ENCODE assay signal across 1 cellular context in the genomic region with DNA sequence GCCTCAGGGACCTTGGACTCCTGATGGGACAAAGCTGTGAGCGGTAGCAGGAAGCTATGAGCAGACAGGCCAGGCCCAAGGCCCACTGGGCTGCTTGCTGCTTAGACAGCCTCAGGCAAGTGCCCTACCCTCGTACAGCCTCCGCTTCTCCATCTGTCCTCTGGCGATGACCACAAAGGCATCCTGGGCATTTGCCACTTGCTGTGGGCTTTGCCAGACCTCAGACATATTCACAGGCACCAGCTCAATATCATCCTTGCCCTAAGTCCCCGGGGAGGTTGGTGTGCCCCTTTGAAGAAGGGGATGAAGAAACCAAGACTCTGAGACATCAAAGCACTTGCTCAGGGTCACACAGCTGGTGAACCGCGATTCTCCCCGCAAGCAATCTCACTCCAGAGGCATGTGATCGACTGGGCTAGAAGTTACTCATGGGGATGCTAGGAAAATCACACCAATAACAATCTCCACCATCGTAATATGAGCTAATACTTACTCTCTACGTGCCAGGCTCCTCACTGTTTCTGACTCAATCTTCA.
TF ChIP-seq lines count a peak whose summit lies in the region.

No MANE protein-coding gene starts in this region.

TF ChIP-seq in HepG2, 621 proteins besides CTCF, POLR2A, EP300 and RAD21 (continued from another document):
- TF ChIP-seq ZSCAN30 (CRISPR knock-in tag; IDR thresholded peaks at IDR 0.05) (no peak), KDM6A (CRISPR knock-in tag; IDR thresholded peaks at IDR 0.05; ENCODE audit: low read depth) (no peak), MXD1 (CRISPR knock-in tag; IDR thresholded peaks at IDR 0.05) (0 out of 2 replicates have a peak, but pooled peaks have one; percentile 38), ZZZ3 (CRISPR knock-in tag; IDR thresholded peaks at IDR 0.05; ENCODE audit: borderline replicate concordance) (no peak), GFI1 (CRISPR knock-in tag; IDR thresholded peaks at IDR 0.05; ENCODE audit: borderline replicate concordance) (no peak), PATZ1 (CRISPR knock-in tag; IDR thresholded peaks at IDR 0.05) (no peak), HNF4A (CRISPR knock-in tag; IDR thresholded peaks at IDR 0.05) (peak; percentile 73; the same call in 1 of the 2 replicates), ZNF572 (CRISPR knock-in tag; IDR thresholded peaks at IDR 0.05) (peak; percentile 52; the same call in 1 of the 2 replicates), HDAC2 (CRISPR knock-in tag; IDR thresholded peaks at IDR 0.05) (no peak), ZSCAN12 (CRISPR knock-in tag; IDR thresholded peaks at IDR 0.05) (no peak), SP140L (CRISPR knock-in tag; IDR thresholded peaks at IDR 0.05; ENCODE audit: borderline replicate concordance) (no peak), ZFP37 (CRISPR knock-in tag; IDR thresholded peaks at IDR 0.05; ENCODE audit: borderline replicate concordance) (no peak), BORCS8-MEF2B (CRISPR knock-in tag; IDR thresholded peaks at IDR 0.05) (0 out of 2 replicates have a peak, but pooled peaks have one; percentile 51)
- TF ChIP-seq, protein P1, sequence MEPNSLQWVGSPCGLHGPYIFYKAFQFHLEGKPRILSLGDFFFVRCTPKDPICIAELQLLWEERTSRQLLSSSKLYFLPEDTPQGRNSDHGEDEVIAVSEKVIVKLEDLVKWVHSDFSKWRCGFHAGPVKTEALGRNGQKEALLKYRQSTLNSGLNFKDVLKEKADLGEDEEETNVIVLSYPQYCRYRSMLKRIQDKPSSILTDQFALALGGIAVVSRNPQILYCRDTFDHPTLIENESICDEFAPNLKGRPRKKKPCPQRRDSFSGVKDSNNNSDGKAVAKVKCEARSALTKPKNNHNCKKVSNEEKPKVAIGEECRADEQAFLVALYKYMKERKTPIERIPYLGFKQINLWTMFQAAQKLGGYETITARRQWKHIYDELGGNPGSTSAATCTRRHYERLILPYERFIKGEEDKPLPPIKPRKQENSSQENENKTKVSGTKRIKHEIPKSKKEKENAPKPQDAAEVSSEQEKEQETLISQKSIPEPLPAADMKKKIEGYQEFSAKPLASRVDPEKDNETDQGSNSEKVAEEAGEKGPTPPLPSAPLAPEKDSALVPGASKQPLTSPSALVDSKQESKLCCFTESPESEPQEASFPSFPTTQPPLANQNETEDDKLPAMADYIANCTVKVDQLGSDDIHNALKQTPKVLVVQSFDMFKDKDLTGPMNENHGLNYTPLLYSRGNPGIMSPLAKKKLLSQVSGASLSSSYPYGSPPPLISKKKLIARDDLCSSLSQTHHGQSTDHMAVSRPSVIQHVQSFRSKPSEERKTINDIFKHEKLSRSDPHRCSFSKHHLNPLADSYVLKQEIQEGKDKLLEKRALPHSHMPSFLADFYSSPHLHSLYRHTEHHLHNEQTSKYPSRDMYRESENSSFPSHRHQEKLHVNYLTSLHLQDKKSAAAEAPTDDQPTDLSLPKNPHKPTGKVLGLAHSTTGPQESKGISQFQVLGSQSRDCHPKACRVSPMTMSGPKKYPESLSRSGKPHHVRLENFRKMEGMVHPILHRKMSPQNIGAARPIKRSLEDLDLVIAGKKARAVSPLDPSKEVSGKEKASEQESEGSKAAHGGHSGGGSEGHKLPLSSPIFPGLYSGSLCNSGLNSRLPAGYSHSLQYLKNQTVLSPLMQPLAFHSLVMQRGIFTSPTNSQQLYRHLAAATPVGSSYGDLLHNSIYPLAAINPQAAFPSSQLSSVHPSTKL (CRISPR knock-in tag; IDR thresholded peaks at IDR 0.05) = no peak
- TF ChIP-seq, protein P2, sequence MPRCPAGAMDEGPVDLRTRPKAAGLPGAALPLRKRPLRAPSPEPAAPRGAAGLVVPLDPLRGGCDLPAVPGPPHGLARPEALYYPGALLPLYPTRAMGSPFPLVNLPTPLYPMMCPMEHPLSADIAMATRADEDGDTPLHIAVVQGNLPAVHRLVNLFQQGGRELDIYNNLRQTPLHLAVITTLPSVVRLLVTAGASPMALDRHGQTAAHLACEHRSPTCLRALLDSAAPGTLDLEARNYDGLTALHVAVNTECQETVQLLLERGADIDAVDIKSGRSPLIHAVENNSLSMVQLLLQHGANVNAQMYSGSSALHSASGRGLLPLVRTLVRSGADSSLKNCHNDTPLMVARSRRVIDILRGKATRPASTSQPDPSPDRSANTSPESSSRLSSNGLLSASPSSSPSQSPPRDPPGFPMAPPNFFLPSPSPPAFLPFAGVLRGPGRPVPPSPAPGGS (CRISPR knock-in tag; IDR thresholded peaks at IDR 0.05) = no peak
- TF ChIP-seq, protein P3, sequence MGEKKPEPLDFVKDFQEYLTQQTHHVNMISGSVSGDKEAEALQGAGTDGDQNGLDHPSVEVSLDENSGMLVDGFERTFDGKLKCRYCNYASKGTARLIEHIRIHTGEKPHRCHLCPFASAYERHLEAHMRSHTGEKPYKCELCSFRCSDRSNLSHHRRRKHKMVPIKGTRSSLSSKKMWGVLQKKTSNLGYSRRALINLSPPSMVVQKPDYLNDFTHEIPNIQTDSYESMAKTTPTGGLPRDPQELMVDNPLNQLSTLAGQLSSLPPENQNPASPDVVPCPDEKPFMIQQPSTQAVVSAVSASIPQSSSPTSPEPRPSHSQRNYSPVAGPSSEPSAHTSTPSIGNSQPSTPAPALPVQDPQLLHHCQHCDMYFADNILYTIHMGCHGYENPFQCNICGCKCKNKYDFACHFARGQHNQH (CRISPR knock-in tag; IDR thresholded peaks at IDR 0.05) = no peak
- TF ChIP-seq, protein P4, sequence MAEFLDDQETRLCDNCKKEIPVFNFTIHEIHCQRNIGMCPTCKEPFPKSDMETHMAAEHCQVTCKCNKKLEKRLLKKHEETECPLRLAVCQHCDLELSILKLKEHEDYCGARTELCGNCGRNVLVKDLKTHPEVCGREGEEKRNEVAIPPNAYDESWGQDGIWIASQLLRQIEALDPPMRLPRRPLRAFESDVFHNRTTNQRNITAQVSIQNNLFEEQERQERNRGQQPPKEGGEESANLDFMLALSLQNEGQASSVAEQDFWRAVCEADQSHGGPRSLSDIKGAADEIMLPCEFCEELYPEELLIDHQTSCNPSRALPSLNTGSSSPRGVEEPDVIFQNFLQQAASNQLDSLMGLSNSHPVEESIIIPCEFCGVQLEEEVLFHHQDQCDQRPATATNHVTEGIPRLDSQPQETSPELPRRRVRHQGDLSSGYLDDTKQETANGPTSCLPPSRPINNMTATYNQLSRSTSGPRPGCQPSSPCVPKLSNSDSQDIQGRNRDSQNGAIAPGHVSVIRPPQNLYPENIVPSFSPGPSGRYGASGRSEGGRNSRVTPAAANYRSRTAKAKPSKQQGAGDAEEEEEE (CRISPR knock-in tag; IDR thresholded peaks at IDR 0.05; ENCODE audit: borderline replicate concordance) = 0 out of 2 replicates have a peak, but pooled peaks have one; percentile 30
